In the genomic region with DNA sequence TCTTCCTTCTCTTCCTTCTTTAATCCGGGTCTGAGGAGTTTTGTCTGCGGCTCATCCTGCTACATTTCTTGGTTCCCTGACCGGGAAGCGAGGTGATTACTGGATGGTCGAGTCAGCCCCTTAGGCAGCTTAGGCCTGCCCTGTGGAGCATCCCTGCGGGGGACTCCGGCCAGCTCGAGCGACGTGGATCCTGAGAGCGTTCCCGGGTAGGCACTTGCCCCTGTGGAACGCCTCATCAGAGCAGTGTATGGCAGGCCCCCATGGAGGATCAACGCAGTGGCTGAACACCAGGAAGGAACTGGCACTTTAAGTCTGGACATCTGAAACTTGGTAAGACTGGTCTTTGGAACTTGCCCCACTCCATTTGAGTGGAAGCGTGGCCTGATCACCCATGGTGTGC, we compare ENCODE assay signal across 5 cellular contexts. TPM values are rescaled to one million over a fixed set of nuclear protein-coding genes. Genes with fewer than 3 reads are reported as not detected.
"Had no signal": no experiment of that assay in that cellular context is flagged by ENCODE, and none has a peak within 500 bp of the region (broad histone marks: within the 10 kb centered on the region; RNA-seq: fewer than 3 reads in every experiment).

No MANE protein-coding gene starts in this region.

RNA-seq across cellular contexts. Expression of gene CST7, which starts 29.4 kb away (rescaled TPM):
- total RNA-seq: hepatocyte, kidney epithelial cell, mesothelial cell of epicardium, osteoblast had no signal
- polyA plus RNA-seq: hepatocyte, neural cell had no signal
